In genomic region chr12:54251667-54252284, GRCh38 we compare ENCODE assay signal across 9 cellular contexts. TPM values are rescaled to one million over a fixed set of nuclear protein-coding genes. Genes with fewer than 3 reads are reported as not detected.
DNase-seq lines count a peak whose midpoint lies in the region; ATAC-seq and TF ChIP-seq lines count a peak whose summit lies in the region.
"Had no signal": no experiment of that assay in that cellular context is flagged by ENCODE, and none has a peak within 500 bp of the region (broad histone marks: within the 10 kb centered on the region; RNA-seq: fewer than 3 reads in every experiment).

No MANE protein-coding gene starts in this region.

- H4K20me1 ChIP-seq in GM23338 (replicated peaks; ENCODE audit: insufficient read depth) (no peaks in the 10 kb centered on the region), OCI-LY7 (ENCODE audit: insufficient read depth, low read length) (no peaks in the 10 kb centered on the region)

- peaks cover 12% of the 10 kb centered on the region for H3K36me3 ChIP-seq in CD8-positive, alpha-beta T cell (ENCODE audit: insufficient read depth, low read length)
- H3K36me3 ChIP-seq in GM23338 (ENCODE audit: insufficient read depth) (peaks cover 26% of the 10 kb centered on the region), OCI-LY7 (ENCODE audit: insufficient read depth, low read length) (peaks cover 91% of the 10 kb centered on the region)

- TSS peak; percentile 39 for BruUV-seq in OCI-LY7 (replicated peaks; lab: Mats Ljungman, UMichigan)

- H3K4me2 ChIP-seq in GM23338: no peak overlapping the region
- H3K4me2 ChIP-seq in OCI-LY7 (ENCODE audit: low read length): no peak overlapping the region

- no peak overlapping the region for H3K27ac ChIP-seq in CD8-positive, alpha-beta T cell (ENCODE audit: low read depth, low read length)
- peak overlapping the region; percentile 35 for H3K27ac ChIP-seq in GM23338 (ENCODE audit: low read depth)
- no peak overlapping the region for H3K27ac ChIP-seq in OCI-LY7 (ENCODE audit: low read depth, low read length, poor library complexity, severe bottlenecking)

- H3K36me3 Mint-ChIP-seq in CD8-positive, alpha-beta T cell: peaks cover 60% of the 10 kb centered on the region
- H3K36me3 Mint-ChIP-seq in GM23338 (ENCODE audit: low read depth): peaks cover 87% of the 10 kb centered on the region
- peaks cover 74% of the 10 kb centered on the region for H3K36me3 Mint-ChIP-seq in dendritic cell treated with granulocyte-macrophage colony-stimulating factor and Interleukin-4, amounts not matched to agents 40 ng/mL and 50 ng/mL, for 4 days (ENCODE audit: low read depth)

- ATAC-seq in CD8-positive, alpha-beta T cell: peak; percentile 79
- ATAC-seq in GM23338 (peak; percentile 73), HG03442 (IDR thresholded peaks at IDR 0.05; ENCODE audit: unreplicated experiment) (no peak)

- POLR2A ChIA-PET in CD8-positive, alpha-beta T cell (lab: Charles Lee): interaction anchor here (0.6 to 1.8 kb wide), 5 partner anchors 13 to 310 kb away, joined by 3 to 7 read pairs (median 4); partner anchors contain the start of genes CBX5 and HNRNPA1
- POLR2A ChIA-PET in OCI-LY7 (lab: Charles Lee): interaction anchor here (0.6 to 1.4 kb wide), 10 partner anchors 8 to 215 kb away, joined by 3 to 6 read pairs (median 3); partner anchors contain the start of gene HNRNPA1

- CTCF ChIA-PET in CD8-positive, alpha-beta T cell (lab: Charles Lee): interaction anchor here (0.7 to 4.5 kb wide), 34 partner anchors 8 to 254 kb away, joined by 3 to 54 read pairs (median 6); partner anchors contain the start of gene COPZ1
- CTCF ChIA-PET in OCI-LY7 (lab: Charles Lee; ENCODE audit: unreplicated experiment): interaction anchor here (0.7 to 0.8 kb wide), 3 partner anchors 10 to 28 kb away, joined by 3 read pairs; partner anchors contain the start of gene CBX5

- H3K79me2 ChIP-seq in GM23338 (replicated peaks; ENCODE audit: insufficient read depth) (peaks cover 38% of the 10 kb centered on the region), OCI-LY7 (ENCODE audit: insufficient read depth, low read depth, low read length) (peaks cover 37% of the 10 kb centered on the region; the same call in 1 of the 2 replicates)

- peaks cover 6% of the 10 kb centered on the region; the same call in 1 of the 2 replicates for H3F3A ChIP-seq in GM23338 (replicated peaks; ENCODE audit: low read depth)

- H2AFZ ChIP-seq in GM23338: no peak overlapping the region
- no peak overlapping the region for H2AFZ ChIP-seq in OCI-LY7 (ENCODE audit: low read length)

- peak; percentile 87 for TF ChIP-seq CTCF in CD8-positive, alpha-beta T cell (IDR thresholded peaks at IDR 0.05)
- TF ChIP-seq CTCF in GM23338 (conservative IDR thresholded peaks at IDR 0.05; ENCODE audit: low read depth in 2 of 2) (peak; percentile 71 to 86), OCI-LY7 (conservative IDR thresholded peaks at IDR 0.05; ENCODE audit: low read length) (peak; percentile 86)

- no peaks in the 10 kb centered on the region for H3K9me3 ChIP-seq in CD8-positive, alpha-beta T cell (ENCODE audit: low read length)
- no peaks in the 10 kb centered on the region for H3K9me3 ChIP-seq in OCI-LY7 (ENCODE audit: low read length)

- DNase-seq in CD8-positive, alpha-beta T cell: peak in 1 of 7 experiments; percentile 11
- DNase-seq in GM23338 (ENCODE audit: low spot score): peak; percentile 79
- peak; percentile 62 for DNase-seq in OCI-LY7 (ENCODE audit: low spot score)
- DNase-seq in myocyte (ENCODE audit: low read depth): peak; percentile 61
- DNase-seq in posterior cingulate gyrus: no peak
- no peak for DNase-seq in activated naive CD4-positive, alpha-beta T cell treated with anti-CD3 and anti-CD28 coated beads, Interleukin-2, amount 50 U/mL, for 16 hours

- no peaks in the 10 kb centered on the region for H3K27me3 ChIP-seq in CD8-positive, alpha-beta T cell (ENCODE audit: insufficient read depth, low read length)
- H3K27me3 ChIP-seq in GM23338 (ENCODE audit: insufficient read depth): no peaks in the 10 kb centered on the region

- H3K27ac Mint-ChIP-seq in CD8-positive, alpha-beta T cell: no peak overlapping the region
- H3K27ac Mint-ChIP-seq in GM23338: no peak overlapping the region
- peak overlapping the region; percentile 64 for H3K27ac Mint-ChIP-seq in dendritic cell treated with granulocyte-macrophage colony-stimulating factor and Interleukin-4, amounts not matched to agents 40 ng/mL and 50 ng/mL, for 4 days
- H3K27ac Mint-ChIP-seq: T-helper 1 cell treated with Interleukin-12 subunit alpha and Interleukin-12 subunit beta and Interleukin-4 antibody, amounts not matched to agents 30 μg/mL and 1 μg/mL, for 36 hours had no signal

- intact Hi-C loops in CD8-positive, alpha-beta T cell (cut with DNase I, micrococcal nuclease): loop anchor here (1.0 to 2.0 kb wide), 5 partner anchors 73 to 117 kb away; partner anchors contain the start of gene COPZ1 (in 1 of the 2)
- intact Hi-C loops in OCI-LY7 (cut with micrococcal nuclease; ENCODE audit: unreplicated experiment): loop anchor here (1.0 to 2.0 kb wide), 2 partner anchors 27 to 109 kb away; no protein-coding TSS in a partner anchor
- intact Hi-C loops in dendritic cell treated with granulocyte-macrophage colony-stimulating factor and Interleukin-4, amounts not matched to agents 40 ng/mL and 50 ng/mL, for 4 days (cut with micrococcal nuclease): loop anchor here (1.0 kb wide), 1 partner anchor 28 kb away; no protein-coding TSS in a partner anchor
- intact Hi-C loops in posterior cingulate gyrus (cut with DNase I): loop anchor here (10.0 kb wide), 1 partner anchor 73 kb away; the partner anchor contains the start of gene COPZ1

- no peaks in the 10 kb centered on the region for H3K9me3 Mint-ChIP-seq in CD8-positive, alpha-beta T cell
- H3K9me3 Mint-ChIP-seq in GM23338: no peaks in the 10 kb centered on the region
- H3K9me3 Mint-ChIP-seq in dendritic cell treated with granulocyte-macrophage colony-stimulating factor and Interleukin-4, amounts not matched to agents 40 ng/mL and 50 ng/mL, for 4 days: no peaks in the 10 kb centered on the region
- H3K9me3 Mint-ChIP-seq: T-helper 1 cell treated with Interleukin-12 subunit alpha and Interleukin-12 subunit beta and Interleukin-4 antibody, amounts not matched to agents 30 μg/mL and 1 μg/mL, for 36 hours had no signal

- H3K27me3 Mint-ChIP-seq in CD8-positive, alpha-beta T cell (ENCODE audit: low read depth): no peaks in the 10 kb centered on the region
- H3K27me3 Mint-ChIP-seq in GM23338 (ENCODE audit: insufficient read depth, low read depth, poor library complexity): peaks cover 7% of the 10 kb centered on the region
- H3K27me3 Mint-ChIP-seq in dendritic cell treated with granulocyte-macrophage colony-stimulating factor and Interleukin-4, amounts not matched to agents 40 ng/mL and 50 ng/mL, for 4 days: no peaks in the 10 kb centered on the region

- H3K4me3 ChIP-seq in CD8-positive, alpha-beta T cell (ENCODE audit: low read depth, low read length): no peak overlapping the region
- H3K4me3 ChIP-seq in GM23338: no peak overlapping the region
- H3K4me3 ChIP-seq in OCI-LY7 (ENCODE audit: low read depth, low read length, poor library complexity, severe bottlenecking): no peak overlapping the region

- H3K9me2 ChIP-seq in GM23338 (ENCODE audit: insufficient read depth) (no peaks in the 10 kb centered on the region), OCI-LY7 (ENCODE audit: insufficient read depth, low read length) (no peaks in the 10 kb centered on the region)

- peaks cover 11% of the 10 kb centered on the region for H3K4me1 Mint-ChIP-seq in CD8-positive, alpha-beta T cell (ENCODE audit: low read depth)
- peaks cover 15% of the 10 kb centered on the region; the same call in 2 of the 3 replicates for H3K4me1 Mint-ChIP-seq in GM23338
- peaks cover 8% of the 10 kb centered on the region for H3K4me1 Mint-ChIP-seq in dendritic cell treated with granulocyte-macrophage colony-stimulating factor and Interleukin-4, amounts not matched to agents 40 ng/mL and 50 ng/mL, for 4 days (ENCODE audit: low read depth)

- no peaks in the 10 kb centered on the region for H3K4me1 ChIP-seq in CD8-positive, alpha-beta T cell (ENCODE audit: insufficient read depth, low read length)
- H3K4me1 ChIP-seq in GM23338 (ENCODE audit: insufficient read depth) (no peaks in the 10 kb centered on the region), OCI-LY7 (ENCODE audit: insufficient read depth, low read length, poor library complexity, severe bottlenecking) (no peaks in the 10 kb centered on the region)

- H3K4me3 Mint-ChIP-seq in CD8-positive, alpha-beta T cell: no peak overlapping the region
- no peak overlapping the region for H3K4me3 Mint-ChIP-seq in GM23338
- no peak overlapping the region for H3K4me3 Mint-ChIP-seq in dendritic cell treated with granulocyte-macrophage colony-stimulating factor and Interleukin-4, amounts not matched to agents 40 ng/mL and 50 ng/mL, for 4 days
- H3K4me3 Mint-ChIP-seq: T-helper 1 cell treated with Interleukin-12 subunit alpha and Interleukin-12 subunit beta and Interleukin-4 antibody, amounts not matched to agents 30 μg/mL and 1 μg/mL, for 36 hours had no signal

TF ChIP-seq in GM23338, 12 proteins besides CTCF, POLR2A, EP300 and RAD21 (continues in another document):
- TF ChIP-seq EZH2phosphoT487 (IDR thresholded peaks at IDR 0.05; ENCODE audit: unreplicated experiment) (no peak), ZNF114 (CRISPR knock-in tag; IDR thresholded peaks at IDR 0.05) (no peak), ZNF331 (CRISPR knock-in tag; IDR thresholded peaks at IDR 0.05; ENCODE audit: low read depth) (no peak), JUNB (IDR thresholded peaks at IDR 0.05; ENCODE audit: unreplicated experiment) (no peak)

RNA-seq across cellular contexts. Expression of gene CBX5, which starts 28.1 kb away (rescaled TPM):
- total RNA-seq in CD8-positive, alpha-beta T cell: 10 to 100 TPM; 26.1 to 26.7 TPM
- 193 and 212 TPM in 2 replicates for total RNA-seq in GM23338 (2014; rRNA removed; shearing (Covaris generic))
- polyA plus RNA-seq in GM23338 (2016; fragmentation: Nextera tagmentation; extraction: Ambion mirVana): 152 and 175 TPM in 2 replicates
- 97.8 and 115 TPM in 2 replicates for total RNA-seq in OCI-LY7 (2014; rRNA removed; shearing (Covaris generic))
- total RNA-seq in OCI-LY7 (2022) (299 and 321 TPM in 2 replicates), myocyte (41.6 and 48.6 TPM in 2 replicates)
- 18.3 TPM for polyA plus RNA-seq in myocyte (2012)

RNA-seq across cellular contexts. Expression of gene HNRNPA1, which starts 28.8 kb away (rescaled TPM):
- total RNA-seq in CD8-positive, alpha-beta T cell: 1,000 to 10,000 TPM; 1,967 to 1,977 TPM
- total RNA-seq in GM23338 (2014; rRNA removed; shearing (Covaris generic)): 1,104 and 1,281 TPM in 2 replicates
- 2,363 and 2,576 TPM in 2 replicates for polyA plus RNA-seq in GM23338 (2016; fragmentation: Nextera tagmentation; extraction: Ambion mirVana)
- 713 and 899 TPM in 2 replicates for total RNA-seq in OCI-LY7 (2014; rRNA removed; shearing (Covaris generic))
- total RNA-seq in OCI-LY7 (2022): 2,128 and 2,331 TPM in 2 replicates
- 183 and 272 TPM in 2 replicates for total RNA-seq in myocyte
- 371 TPM for polyA plus RNA-seq in myocyte (2012)

RNA-seq across cellular contexts. Expression of gene NFE2, which starts 49.0 kb away (rescaled TPM):
- not detected for total RNA-seq in CD8-positive, alpha-beta T cell
- total RNA-seq in GM23338 (2014; rRNA removed; shearing (Covaris generic)): 0.27 and 1.3 TPM in 2 replicates
- 1.8 and 3.0 TPM in 2 replicates for polyA plus RNA-seq in GM23338 (2016; fragmentation: Nextera tagmentation; extraction: Ambion mirVana)
- total RNA-seq in OCI-LY7 (2014; rRNA removed; shearing (Covaris generic)): not detected in 2 replicates
- total RNA-seq in OCI-LY7 (2022) (not detected in 2 replicates), myocyte (1.1 and 1.4 TPM in 2 replicates)
- polyA plus RNA-seq in myocyte (2012): 0.08 TPM

Comparison
In these comparisons a context has a peak if more than half of its experiments do, and no peak if none do; other contexts are left out.
1. DNase-seq: peak in GM23338 (single experiment), OCI-LY7 (single experiment) and myocyte (single experiment); none in posterior cingulate gyrus (0 of 10) and activated naive CD4-positive, alpha-beta T cell treated with anti-CD3 and anti-CD28 coated beads, Interleukin-2, amount 50 U/mL, for 16 hours (single experiment).
2. Peak in every context shown above with its lines, with median percentiles within 50 percentile points of each other: CTCF ChIP-seq.